In the genomic region with DNA sequence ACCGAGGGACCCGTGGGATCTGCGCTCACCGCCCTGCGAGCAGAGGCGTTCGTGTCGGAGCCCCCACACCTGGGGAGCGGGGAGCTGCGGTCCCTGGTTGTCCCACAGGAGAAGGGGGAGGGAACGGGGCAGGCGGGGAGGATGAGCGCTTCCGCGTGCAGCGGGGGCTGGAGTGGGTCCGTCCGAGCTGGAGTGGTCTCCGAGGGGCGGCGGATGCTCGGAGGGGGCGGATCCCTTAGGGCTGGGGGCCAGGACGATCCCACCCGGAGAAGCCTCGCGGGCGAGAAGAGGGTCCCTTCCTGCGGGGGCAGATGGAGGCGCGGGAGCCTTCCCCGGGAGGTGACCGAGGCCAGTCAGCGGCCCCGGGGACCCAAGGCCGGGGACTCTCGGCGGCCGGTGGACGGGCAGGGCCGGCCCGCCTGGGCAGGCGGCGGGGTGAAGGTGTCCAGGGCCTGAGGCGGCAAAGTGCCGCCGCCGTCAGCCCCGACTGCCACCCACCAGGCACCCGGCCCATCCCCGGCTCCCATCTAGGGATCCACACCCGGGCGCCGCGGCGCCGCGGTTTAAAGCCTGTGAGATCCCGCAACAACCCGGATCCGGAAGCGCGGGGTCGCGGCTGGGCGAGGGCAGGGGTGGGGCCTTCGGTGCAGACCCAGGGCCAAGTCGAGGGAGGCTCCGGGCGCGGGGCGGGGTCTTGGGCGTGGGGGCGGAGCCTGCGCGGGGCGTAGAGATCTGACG, we compare ENCODE assay signal across 8 cellular contexts. TPM values are rescaled to one million over a fixed set of nuclear protein-coding genes. Genes with fewer than 3 reads are reported as not detected.
DNase-seq lines count a peak whose midpoint lies in the region; ATAC-seq, FAIRE-seq and TF ChIP-seq lines count a peak whose summit lies in the region.

No MANE protein-coding gene starts in this region.

- H3K27ac ChIP-seq in keratinocyte (ENCODE audit: control insufficient read depth, insufficient read depth, low read length) = no peak overlapping the region

- peaks cover 17% of the 10 kb centered on the region for H3K4me1 ChIP-seq in keratinocyte (ENCODE audit: control insufficient read depth, extremely low read depth, insufficient read depth, low read length)

- H3K4me1 Mint-ChIP-seq in central memory CD8-positive, alpha-beta T cell = peaks cover 19% of the 10 kb centered on the region

- no peaks in the 10 kb centered on the region for H3K79me2 ChIP-seq in keratinocyte (ENCODE audit: control insufficient read depth, insufficient read depth, low read length)

- H3K27me3 Mint-ChIP-seq in central memory CD8-positive, alpha-beta T cell = no peaks in the 10 kb centered on the region

- no peaks in the 10 kb centered on the region for H3K9me3 ChIP-seq in keratinocyte (ENCODE audit: control insufficient read depth, low read depth, low read length)

- H3K36me3 Mint-ChIP-seq in central memory CD8-positive, alpha-beta T cell (ENCODE audit: insufficient read depth) = peaks cover 10% of the 10 kb centered on the region

- H3K9ac ChIP-seq in keratinocyte (ENCODE audit: control insufficient read depth, extremely low read depth, insufficient read depth, low read length) = peak overlapping the region; percentile 54

- peak overlapping the region; percentile 84 for H3K4me2 ChIP-seq in keratinocyte (ENCODE audit: control insufficient read depth, extremely low read depth, insufficient read depth, low read depth, low read length)

- H3K36me3 ChIP-seq in keratinocyte (ENCODE audit: control insufficient read depth in 2 of 2, extremely low read depth in 1 of 2, insufficient read depth in 2 of 2, low read length in 2 of 2) = peaks cover 3 to 6% of the 10 kb centered on the region in 2 experiments

- no peak for TF ChIP-seq CTCF in keratinocyte (optimal IDR thresholded peaks at IDR 0.05 in 1 of 3, IDR thresholded peaks at IDR 0.05 in 1 of 3, conservative IDR thresholded peaks at IDR 0.05 in 1 of 3; ENCODE audit: extremely low read depth in 1 of 3, insufficient read depth in 2 of 3, low read length in 3 of 3)

- ATAC-seq in central memory CD8-positive, alpha-beta T cell (replicated peaks; ENCODE audit: extremely low read depth, poor library complexity, severe bottlenecking) = peak; percentile 87
- no peak for ATAC-seq in HG03442 (IDR thresholded peaks at IDR 0.05; ENCODE audit: unreplicated experiment)

- dilution Hi-C loops in keratinocyte (cut with MboI; ENCODE audit: extremely low pct_ligation_motif_present, low sequenced_read_pairs) = no loop called here

- peaks cover 5% of the 10 kb centered on the region for H3K27me3 ChIP-seq in keratinocyte (ENCODE audit: control insufficient read depth, extremely low read depth, insufficient read depth, low read length)

- H3K9me3 Mint-ChIP-seq in central memory CD8-positive, alpha-beta T cell = no peaks in the 10 kb centered on the region

- peaks cover 2% of the 10 kb centered on the region for H3K9me1 ChIP-seq in keratinocyte (ENCODE audit: control insufficient read depth, extremely low read depth, insufficient read depth, low read length)

- peak overlapping the region; percentile 87 for H3K27ac Mint-ChIP-seq in central memory CD8-positive, alpha-beta T cell (ENCODE audit: low read depth)

- H4K20me1 ChIP-seq in keratinocyte (ENCODE audit: control insufficient read depth, extremely low read depth, insufficient read depth, low read length) = no peaks in the 10 kb centered on the region

- H3K4me3 ChIP-seq in keratinocyte (ENCODE audit: control insufficient read depth in 2 of 3, extremely low read depth in 1 of 3, insufficient read depth in 2 of 3, low read depth in 1 of 3, low read length in 3 of 3) = peak overlapping the region; percentile 56 to 68 (median 61)

- peak overlapping the region; percentile 19 for H2AFZ ChIP-seq in keratinocyte (ENCODE audit: control insufficient read depth, low read length)

- peak overlapping the region; percentile 74 for H3K4me3 Mint-ChIP-seq in central memory CD8-positive, alpha-beta T cell

- FAIRE-seq in keratinocyte (lab: Jason Lieb, UNC) = no peak

- peak; percentile 80 for DNase-seq in DMS153 (lab: John Stamatoyannopoulos, UW)
- peak; percentile 62 for DNase-seq in HCEC 1CT
- peak; percentile 4 for DNase-seq in NCI-H2107 treated with DMSO at 0.1 percent for 48 hours (lab: John Stamatoyannopoulos, UW; ENCODE audit: unreplicated experiment)
- peak; percentile 73 for DNase-seq in activated CD4-positive, CD25-positive, alpha-beta regulatory T cell treated with anti-CD3 and anti-CD28 coated beads, Interleukin-2, amount 50 U/mL, for 16 hours (ENCODE audit: low read depth, low spot score)
- peak; percentile 60 to 65 for DNase-seq in central memory CD8-positive, alpha-beta T cell (ENCODE audit: low spot score in 2 of 2)
- peak; percentile 45 for DNase-seq in keratinocyte (ENCODE audit: low read depth, low spot score)
- peak; percentile 80 to 89 (median 87) for DNase-seq in stimulated activated CD4-positive, alpha-beta T cell treated with anti-CD3 and anti-CD28 coated beads, Interleukin-12 subunit alpha, Interleukin-12 subunit beta, amount 100 ng/mL, for 48 hours (ENCODE audit: low read depth in 2 of 3, low spot score in 1 of 3)

RNA-seq across cellular contexts. Expression of a gene that starts 5.3 kb away (rescaled TPM):
- polyA plus RNA-seq in keratinocyte = not detected in 3 replicates
- polyA plus RNA-seq in keratinocyte (2011; ENCODE audit: low read depth) = not detected
- not detected in 2 replicates for polyA plus RNA-seq in keratinocyte (2011; cell fraction: cytosol; rRNA removed)
- polyA plus RNA-seq in keratinocyte (2011; cell fraction: nucleus; rRNA removed) = not detected in 2 replicates
- not detected in 2 replicates for polyA plus RNA-seq in keratinocyte (2012; ENCODE audit: low replicate concordance)
- polyA minus RNA-seq in keratinocyte = not detected in 3 replicates
- not detected for polyA minus RNA-seq in keratinocyte (2011; cell fraction: cytosol; rRNA and poly(A)+ RNA removed)
- polyA minus RNA-seq in keratinocyte (2011; cell fraction: nucleus; rRNA and poly(A)+ RNA removed) = not detected in 2 replicates

RNA-seq across cellular contexts. Expression of a gene that starts 25.6 kb away (rescaled TPM):
- 0.79 to 1.3 TPM (median 1.0 TPM) in 3 replicates for polyA plus RNA-seq in keratinocyte
- polyA plus RNA-seq in keratinocyte (2011; ENCODE audit: low read depth) = 0.57 TPM
- 0.29 and 1.8 TPM in 2 replicates for polyA plus RNA-seq in keratinocyte (2011; cell fraction: cytosol; rRNA removed)
- 0.57 TPM in 1 of 2 replicates, not detected in the other for polyA plus RNA-seq in keratinocyte (2011; cell fraction: nucleus; rRNA removed)
- 3.9 TPM in 1 of 2 replicates, not detected in the other for polyA plus RNA-seq in keratinocyte (2012; ENCODE audit: low replicate concordance)
- 0.76 to 1.9 TPM in 2 of 3 replicates, not detected in the other for polyA minus RNA-seq in keratinocyte
- 7.5 TPM for polyA minus RNA-seq in keratinocyte (2011; cell fraction: cytosol; rRNA and poly(A)+ RNA removed)
- polyA minus RNA-seq in keratinocyte (2011; cell fraction: nucleus; rRNA and poly(A)+ RNA removed) = not detected in 2 replicates

RNA-seq across cellular contexts. Expression of a gene that starts 49.3 kb away (rescaled TPM):
- polyA plus RNA-seq in keratinocyte = 20.5 to 40.1 TPM (median 33.1 TPM) in 3 replicates
- 15.4 TPM for polyA plus RNA-seq in keratinocyte (2011; ENCODE audit: low read depth)
- polyA plus RNA-seq in keratinocyte (2011; cell fraction: cytosol; rRNA removed) = 18.4 and 23.1 TPM in 2 replicates
- polyA plus RNA-seq in keratinocyte (2011; cell fraction: nucleus; rRNA removed) = 36.8 and 48.9 TPM in 2 replicates
- 24.3 and 33.2 TPM in 2 replicates for polyA plus RNA-seq in keratinocyte (2012; ENCODE audit: low replicate concordance)
- polyA minus RNA-seq in keratinocyte = 8.1 to 12.9 TPM (median 12.5 TPM) in 3 replicates
- polyA minus RNA-seq in keratinocyte (2011; cell fraction: cytosol; rRNA and poly(A)+ RNA removed) = 23.0 TPM
- polyA minus RNA-seq in keratinocyte (2011; cell fraction: nucleus; rRNA and poly(A)+ RNA removed) = 11.6 and 14.4 TPM in 2 replicates

Comparison
In these comparisons a context has a peak if more than half of its experiments do, and no peak if none do; other contexts are left out.
1. DNase-seq: peak in every context shown above with its lines; median percentile 87 in stimulated activated CD4-positive, alpha-beta T cell treated with anti-CD3 and anti-CD28 coated beads, Interleukin-12 subunit alpha, Interleukin-12 subunit beta, amount 100 ng/mL, for 48 hours; 80 in DMS153; 73 in activated CD4-positive, CD25-positive, alpha-beta regulatory T cell treated with anti-CD3 and anti-CD28 coated beads, Interleukin-2, amount 50 U/mL, for 16 hours; 62 in central memory CD8-positive, alpha-beta T cell; 62 in HCEC 1CT; 45 in keratinocyte; 4 in NCI-H2107 treated with DMSO at 0.1 percent for 48 hours.